Comparison of ENCODE assay signal across 24 cellular contexts in genomic region chr18:35979112-35979511, GRCh38.
DNase-seq lines count a peak whose midpoint lies in the region; ATAC-seq, FAIRE-seq and TF ChIP-seq lines count a peak whose summit lies in the region.
"Had no signal": no experiment of that assay in that cellular context is flagged by ENCODE, and none has a peak within 500 bp of the region (broad histone marks: within the 10 kb centered on the region; RNA-seq: fewer than 3 reads in every experiment).

No MANE protein-coding gene starts in this region.

- H3K9me3 ChIP-seq in HepG2 (ENCODE audit: low read length) (no peaks in the 10 kb centered on the region), right lobe of liver (no peaks in the 10 kb centered on the region), Karpas-422 (ENCODE audit: low read length) (no peaks in the 10 kb centered on the region)
- H3K9me3 ChIP-seq: BE2C, BLaER1 had no signal

- H3K27ac ChIP-seq in HepG2 (ENCODE audit: extremely low read length, insufficient read depth, low read length) (no peak overlapping the region), right lobe of liver (no peak overlapping the region), Karpas-422 (ENCODE audit: low read length) (no peak overlapping the region)
- H3K27ac ChIP-seq: 22Rv1, BLaER1 had no signal

- H3K27me3 ChIP-seq in HepG2 (ENCODE audit: control insufficient read depth in 1 of 2, insufficient read depth in 2 of 2, low read length in 2 of 2): no peaks in the 10 kb centered on the region
- no peaks in the 10 kb centered on the region for H3K27me3 ChIP-seq in right lobe of liver
- no peaks in the 10 kb centered on the region for H3K27me3 ChIP-seq in Karpas-422 (ENCODE audit: low read length)
- H3K27me3 ChIP-seq: BE2C, BLaER1 had no signal

- DNase-seq in HepG2 (ENCODE audit: low spot score) (no peak), right lobe of liver (no peak), Karpas-422 (peak; percentile 41), ecto neural progenitor cell (ENCODE audit: low spot score) (no peak), cerebellar nuclear complex (lab: John Stamatoyannopoulos, UW) (no peak)
- DNase-seq: ACHN; BE2C; C1 segment of cervical spinal cord; CD4-positive, alpha-beta memory T cell; CD4-positive, CD25-positive, alpha-beta regulatory T cell; CD8-positive, alpha-beta memory T cell; COR-L47; DMS 273 treated with DMSO at 0.1 percent for 48 hours; DMS153; DMS53; DMS79; DND-41; EL; GDM1 had no signal

- TF ChIP-seq EP300 in HepG2 (IDR thresholded peaks at IDR 0.05; ENCODE audit: low read depth in 2 of 2, low read length in 2 of 2) (no peak), HepG2 (CRISPR knock-in tag; IDR thresholded peaks at IDR 0.05; ENCODE audit: borderline replicate concordance) (no peak)

- no peak overlapping the region for H3K9ac ChIP-seq in HepG2 (ENCODE audit: insufficient read depth, low read depth, low read length)
- H3K9ac ChIP-seq in Karpas-422 (ENCODE audit: low read length): no peak overlapping the region
- H3K9ac ChIP-seq: BLaER1 had no signal

- no peak for TF ChIP-seq CTCF in HepG2 (CRISPR knock-in tag; IDR thresholded peaks at IDR 0.05)
- TF ChIP-seq CTCF in right lobe of liver (IDR thresholded peaks at IDR 0.05): no peak

- TF ChIP-seq RAD21 in HepG2 (CRISPR knock-in tag; IDR thresholded peaks at IDR 0.05): no peak

- intact Hi-C loops in HepG2 (cut with micrococcal nuclease; ENCODE audit: unreplicated experiment): no loop called here
- intact Hi-C loops in right lobe of liver (cut with DNase I): no loop called here

- TF ChIP-seq POLR2A in HepG2 (IDR thresholded peaks at IDR 0.05; ENCODE audit: insufficient read depth in 1 of 2, low read depth in 2 of 2, low read length in 2 of 2): no peak
- TF ChIP-seq POLR2A in right lobe of liver (IDR thresholded peaks at IDR 0.05): no peak

- H3K4me3 ChIP-seq in HepG2 (replicated peaks in 1 of 3; ENCODE audit: insufficient read depth in 1 of 3, low read depth in 2 of 3, low read length in 3 of 3): no peak overlapping the region
- no peak overlapping the region for H3K4me3 ChIP-seq in right lobe of liver
- H3K4me3 ChIP-seq in Karpas-422 (ENCODE audit: low read length): no peak overlapping the region
- H3K4me3 ChIP-seq: BLaER1, GM12878 had no signal

- FAIRE-seq in HepG2 (lab: Jason Lieb, UNC): no peak
- FAIRE-seq: GM12878, GM12892, GM18507 had no signal

- ATAC-seq in HepG2 (no peak), right lobe of liver (no peak)
- ATAC-seq: GM12878 had no signal

- H4K20me1 ChIP-seq in HepG2 (ENCODE audit: insufficient read depth, low read length) (no peaks in the 10 kb centered on the region), Karpas-422 (ENCODE audit: insufficient read depth, low read depth, low read length) (no peaks in the 10 kb centered on the region)

- H3K4me2 ChIP-seq in HepG2 (ENCODE audit: low read depth, low read length) (no peak overlapping the region), Karpas-422 (ENCODE audit: low read depth, low read length, poor library complexity, severe bottlenecking) (no peak overlapping the region)
- H3K4me2 ChIP-seq: BLaER1 had no signal

- BruUV-seq in HepG2 (replicated peaks; lab: Mats Ljungman, UMichigan): no TSS peak

- peaks cover 5% of the 10 kb centered on the region for H3K79me2 ChIP-seq in HepG2 (ENCODE audit: insufficient read depth, low read length)
- peaks cover 19% of the 10 kb centered on the region for H3K79me2 ChIP-seq in Karpas-422 (ENCODE audit: low read length)

- H3K4me1 ChIP-seq in HepG2 (ENCODE audit: insufficient read depth, low read length) (peaks cover 4% of the 10 kb centered on the region), right lobe of liver (peaks cover 0 to under 1% (median 0%) of the 10 kb centered on the region in 4 donors), Karpas-422 (ENCODE audit: low read length) (peaks cover 7% of the 10 kb centered on the region)
- H3K4me1 ChIP-seq: BE2C had no signal

- H3K36me3 ChIP-seq in HepG2 (replicated peaks in 1 of 2; ENCODE audit: control insufficient read depth in 1 of 2, insufficient read depth in 2 of 2, low read length in 2 of 2) (peaks cover 2 to 44% of the 10 kb centered on the region in 2 experiments), right lobe of liver (peaks cover 0 to 62% (median 18%) of the 10 kb centered on the region in 4 donors), Karpas-422 (ENCODE audit: insufficient read depth, low read length) (peaks cover 68% of the 10 kb centered on the region)

- in situ Hi-C loops in HepG2 (cut with HindIII; ENCODE audit: extremely low pct_ligation_motif_present, low pct_unique_long_range_greater_than_20kb): no loop called here

- CTCF ChIA-PET in HepG2 (lab: Yijun Ruan, JAX; ENCODE audit: low intra/inter-chr PET ratio, low total read pairs): no interaction called here

- H2AFZ ChIP-seq in HepG2 (ENCODE audit: low read length) (no peak overlapping the region), Karpas-422 (ENCODE audit: low read length) (no peak overlapping the region)

- no peaks in the 10 kb centered on the region for H3K9me2 ChIP-seq in Karpas-422 (replicated peaks; ENCODE audit: insufficient read depth, low read length)

- POLR2A ChIA-PET in HepG2 (lab: Yijun Ruan, JAX): no interaction called here

TF ChIP-seq in HepG2, 621 proteins besides CTCF, POLR2A, EP300 and RAD21:
- TF ChIP-seq CSRNP1 (CRISPR knock-in tag; IDR thresholded peaks at IDR 0.05): no peak
- TF ChIP-seq MAFK (conservative IDR thresholded peaks at IDR 0.05 in 1 of 2, IDR thresholded peaks at IDR 0.05 in 1 of 2; ENCODE audit: low read length in 2 of 2): peak; percentile 54 to 75
- TF ChIP-seq MAFF (IDR thresholded peaks at IDR 0.05; ENCODE audit: low read depth, low read length): peak; percentile 53; the same call in 1 of the 2 replicates
